Comparison of ENCODE assay signal across 14 cellular contexts in genomic region chr2:39403311-39403710, GRCh38. TPM values are rescaled to one million over a fixed set of nuclear protein-coding genes. Genes with fewer than 3 reads are reported as not detected.
DNase-seq lines count a peak whose midpoint lies in the region; ATAC-seq and TF ChIP-seq lines count a peak whose summit lies in the region.
"Had no signal": no experiment of that assay in that cellular context is flagged by ENCODE, and none has a peak within 500 bp of the region (broad histone marks: within the 10 kb centered on the region; RNA-seq: fewer than 3 reads in every experiment).

No MANE protein-coding gene starts in this region.

- POLR2A ChIA-PET in activated CD4-positive, alpha-beta T cell treated with anti-CD3 and anti-CD28 coated beads for 36 hours (lab: Charles Lee) = no interaction called here

- H3K36me3 ChIP-seq in psoas muscle (ENCODE audit: insufficient read depth in 1 of 2, low read depth in 1 of 2) = no peaks in the 10 kb centered on the region
- H3K36me3 ChIP-seq: colonic mucosa, stomach had no signal

- no peak for TF ChIP-seq CTCF in endothelial cell (IDR thresholded peaks at IDR 0.05; ENCODE audit: unreplicated experiment)
- TF ChIP-seq CTCF in psoas muscle (IDR thresholded peaks at IDR 0.05) = no peak

- intact Hi-C loops in activated CD4-positive, alpha-beta T cell treated with anti-CD3 and anti-CD28 coated beads for 36 hours (cut with DNase I, micrococcal nuclease) = loop anchor here in 1 of 2 experiments (5.0 kb wide), 1 partner anchor 34 kb away; the partner anchor contains the start of gene MAP4K3
- intact Hi-C loops in psoas muscle (cut with DNase I) = loop anchor here in 1 of 2 donors (5.0 kb wide), 1 partner anchor 34 kb away; the partner anchor contains the start of gene MAP4K3

- no peaks in the 10 kb centered on the region for H3K36me3 Mint-ChIP-seq in activated CD4-positive, alpha-beta T cell treated with anti-CD3 and anti-CD28 coated beads for 36 hours (ENCODE audit: low read depth)
- peaks cover 9% of the 10 kb centered on the region for H3K36me3 Mint-ChIP-seq in endothelial cell (ENCODE audit: low read depth, unreplicated experiment)

- H3K9me3 ChIP-seq in psoas muscle = no peaks in the 10 kb centered on the region
- H3K9me3 ChIP-seq: colonic mucosa, stomach had no signal

- H3K27ac Mint-ChIP-seq in activated CD4-positive, alpha-beta T cell treated with anti-CD3 and anti-CD28 coated beads for 36 hours = peak overlapping the region; percentile 19
- peak overlapping the region; percentile 92 for H3K27ac Mint-ChIP-seq in endothelial cell (ENCODE audit: unreplicated experiment)
- H3K27ac Mint-ChIP-seq: activated B cell treated with CpG ODN at 0.5 μM for 24 hours had no signal

- H3K9me3 Mint-ChIP-seq in activated CD4-positive, alpha-beta T cell treated with anti-CD3 and anti-CD28 coated beads for 36 hours (ENCODE audit: low read depth) = no peaks in the 10 kb centered on the region
- H3K9me3 Mint-ChIP-seq in endothelial cell (ENCODE audit: unreplicated experiment) = no peaks in the 10 kb centered on the region
- H3K9me3 Mint-ChIP-seq: activated B cell treated with CpG ODN at 0.5 μM for 24 hours had no signal

- H3K27ac ChIP-seq in psoas muscle = peak overlapping the region; percentile 76
- H3K27ac ChIP-seq: colonic mucosa had no signal

- no peaks in the 10 kb centered on the region for H3K27me3 Mint-ChIP-seq in activated CD4-positive, alpha-beta T cell treated with anti-CD3 and anti-CD28 coated beads for 36 hours
- peaks cover 16% of the 10 kb centered on the region for H3K27me3 Mint-ChIP-seq in endothelial cell (ENCODE audit: unreplicated experiment)
- H3K27me3 Mint-ChIP-seq: activated B cell treated with CpG ODN at 0.5 μM for 24 hours had no signal

- WGBS in psoas muscle, 3 donors = 35 to 66% (median 44%) methylated on average over 4 of the region's 4 CpGs

- ATAC-seq in activated CD4-positive, alpha-beta T cell treated with anti-CD3 and anti-CD28 coated beads for 36 hours = peak; percentile 81
- peak; percentile 57 for ATAC-seq in HG03039 (IDR thresholded peaks at IDR 0.05; ENCODE audit: unreplicated experiment)
- peak; percentile 52 to 66 (median 58) for ATAC-seq in psoas muscle

- DNase-seq in activated CD4-positive, alpha-beta T cell treated with anti-CD3 and anti-CD28 coated beads for 36 hours = peak; percentile 44
- no peak for DNase-seq in activated CD4-positive, alpha-beta T cell treated with anti-CD3 and anti-CD28 coated beads for 1 hour
- DNase-seq in endothelial cell (ENCODE audit: low spot score) (no peak), psoas muscle (peak in 1 of 2 donors; percentile 15), NCI-H1417 (lab: John Stamatoyannopoulos, UW) (no peak), DMS 273 treated with DMSO at 0.1 percent for 48 hours (lab: John Stamatoyannopoulos, UW) (no peak)
- no peak for DNase-seq in activated CD4-positive, alpha-beta T cell treated with anti-CD3 and anti-CD28 coated beads, Interleukin-2, amount 50 U/mL, for 4 hours
- DNase-seq: 8988T; activated B cell treated with CpG ODN at 0.5 μM for 24 hours; activated naive CD4-positive, alpha-beta T cell treated with anti-CD3 and anti-CD28 coated beads, Interleukin-2, amount 50 U/mL, for 16 hours; colonic mucosa; kidney glomerular epithelial cell; stomach had no signal

- H3K4me1 Mint-ChIP-seq in activated CD4-positive, alpha-beta T cell treated with anti-CD3 and anti-CD28 coated beads for 36 hours = peaks cover 67% of the 10 kb centered on the region
- peaks cover 85% of the 10 kb centered on the region for H3K4me1 Mint-ChIP-seq in endothelial cell (ENCODE audit: unreplicated experiment)

- CTCF ChIA-PET in activated CD4-positive, alpha-beta T cell treated with anti-CD3 and anti-CD28 coated beads for 36 hours (lab: Charles Lee) = interaction anchor here (1.8 kb wide), 1 partner anchor 24 kb away, joined by 5 read pairs; no protein-coding TSS in a partner anchor

- H3K4me3 Mint-ChIP-seq in activated CD4-positive, alpha-beta T cell treated with anti-CD3 and anti-CD28 coated beads for 36 hours = no peak overlapping the region
- H3K4me3 Mint-ChIP-seq in endothelial cell (ENCODE audit: unreplicated experiment) = peak overlapping the region; percentile 5
- H3K4me3 Mint-ChIP-seq: activated B cell treated with CpG ODN at 0.5 μM for 24 hours had no signal

- H3K27me3 ChIP-seq in psoas muscle (ENCODE audit: insufficient read depth in 3 of 3, low read length in 2 of 3) = no peaks in the 10 kb centered on the region
- H3K27me3 ChIP-seq: colonic mucosa, stomach had no signal

- H3K4me3 ChIP-seq in psoas muscle = no peak overlapping the region
- H3K4me3 ChIP-seq: colonic mucosa, stomach had no signal

- peaks cover 93% of the 10 kb centered on the region for H3K4me1 ChIP-seq in psoas muscle
- H3K4me1 ChIP-seq: colonic mucosa had no signal

RNA-seq across cellular contexts. Expression of gene MAP4K3, which starts 33.8 kb away (rescaled TPM):
- 10 to 100 TPM in 1 of 2 experiments, 1 to 10 TPM in 1; 8.1 to 11.8 TPM for total RNA-seq in activated CD4-positive, alpha-beta T cell treated with anti-CD3 and anti-CD28 coated beads for 36 hours
- total RNA-seq in endothelial cell (ENCODE audit: unreplicated experiment) (51.1 TPM), psoas muscle (10 to 100 TPM; 31.0 to 47.7 (median 37.4) TPM)
- polyA plus RNA-seq in psoas muscle = 10 to 100 TPM in 2 of 3 donors, 1 to 10 TPM in 1; 8.4 to 23.8 (median 15.4) TPM
